In genomic region chr4:8315343-8316250, GRCh38 we compare ENCODE assay signal across 8 cellular contexts. TPM values are rescaled to one million over a fixed set of nuclear protein-coding genes. Genes with fewer than 3 reads are reported as not detected.
DNase-seq lines count a peak whose midpoint lies in the region; ATAC-seq and TF ChIP-seq lines count a peak whose summit lies in the region.

No MANE protein-coding gene starts in this region.

- no peak for TF ChIP-seq POLR2A in uterus (IDR thresholded peaks at IDR 0.05)

- peak overlapping the region; percentile 48 to 53 for H3K27ac ChIP-seq in uterus

- no peaks in the 10 kb centered on the region for H3K36me3 ChIP-seq in uterus

- no peak overlapping the region for H3K4me3 ChIP-seq in uterus

- no peak overlapping the region for H3K27ac Mint-ChIP-seq in activated T-helper 1 cell treated with anti-CD3 and anti-CD28 coated beads, Interleukin-12 subunit alpha, Interleukin-12 subunit beta, Interleukin-2, Interleukin-4 antibody, amounts not matched to agents 30 ng/mL and 10 ng/mL and 1 ng/mL, durations not matched to agents 14 hours and 24 hours and 36 hours

- ATAC-seq in GM19395 (IDR thresholded peaks at IDR 0.05; ENCODE audit: unreplicated experiment): no peak

- H3K27me3 Mint-ChIP-seq in activated T-helper 1 cell treated with anti-CD3 and anti-CD28 coated beads, Interleukin-12 subunit alpha, Interleukin-12 subunit beta, Interleukin-2, Interleukin-4 antibody, amounts not matched to agents 30 ng/mL and 10 ng/mL and 1 ng/mL, durations not matched to agents 14 hours and 24 hours and 36 hours (ENCODE audit: insufficient read depth): peaks cover 8% of the 10 kb centered on the region

- no peaks in the 10 kb centered on the region for H3K27me3 ChIP-seq in uterus

- intact Hi-C loops in uterus (cut with DNase I; ENCODE audit: low total_unique reads): no loop called here
- intact Hi-C loops in activated T-helper 1 cell treated with anti-CD3 and anti-CD28 coated beads, Interleukin-12 subunit alpha, Interleukin-12 subunit beta, Interleukin-2, Interleukin-4 antibody, amounts not matched to agents 30 ng/mL and 10 ng/mL and 1 ng/mL, durations not matched to agents 14 hours and 24 hours and 36 hours (cut with micrococcal nuclease): no loop called here

- H3K4me3 Mint-ChIP-seq in activated T-helper 1 cell treated with anti-CD3 and anti-CD28 coated beads, Interleukin-12 subunit alpha, Interleukin-12 subunit beta, Interleukin-2, Interleukin-4 antibody, amounts not matched to agents 30 ng/mL and 10 ng/mL and 1 ng/mL, durations not matched to agents 14 hours and 24 hours and 36 hours: no peak overlapping the region

- DNase-seq in DMS79 (lab: John Stamatoyannopoulos, UW) (peak; percentile 47), NCI-H1694 treated with DMSO at 0.1 percent for 48 hours (lab: John Stamatoyannopoulos, UW) (peak; percentile 35), brain pericyte (ENCODE audit: low read depth, low spot score) (peak; percentile 53), left kidney (ENCODE audit: low read depth, low spot score) (peak; percentile 95), uterus (peak; percentile 67 to 73), D341Med (ENCODE audit: low spot score) (no peak)
- DNase-seq in activated T-helper 1 cell treated with anti-CD3 and anti-CD28 coated beads, Interleukin-12 subunit alpha, Interleukin-12 subunit beta, Interleukin-2, Interleukin-4 antibody, amounts not matched to agents 30 ng/mL and 10 ng/mL and 1 ng/mL, durations not matched to agents 14 hours and 24 hours and 36 hours (ENCODE audit: low spot score): no peak

- H3K36me3 Mint-ChIP-seq in activated T-helper 1 cell treated with anti-CD3 and anti-CD28 coated beads, Interleukin-12 subunit alpha, Interleukin-12 subunit beta, Interleukin-2, Interleukin-4 antibody, amounts not matched to agents 30 ng/mL and 10 ng/mL and 1 ng/mL, durations not matched to agents 14 hours and 24 hours and 36 hours (ENCODE audit: low read depth): no peaks in the 10 kb centered on the region

- TF ChIP-seq CTCF in uterus (IDR thresholded peaks at IDR 0.05): no peak

- no peaks in the 10 kb centered on the region for H3K9me3 Mint-ChIP-seq in activated T-helper 1 cell treated with anti-CD3 and anti-CD28 coated beads, Interleukin-12 subunit alpha, Interleukin-12 subunit beta, Interleukin-2, Interleukin-4 antibody, amounts not matched to agents 30 ng/mL and 10 ng/mL and 1 ng/mL, durations not matched to agents 14 hours and 24 hours and 36 hours

- peaks cover 0 to 4% of the 10 kb centered on the region in 2 donors for H3K4me1 ChIP-seq in uterus

- no peaks in the 10 kb centered on the region for H3K4me1 Mint-ChIP-seq in activated T-helper 1 cell treated with anti-CD3 and anti-CD28 coated beads, Interleukin-12 subunit alpha, Interleukin-12 subunit beta, Interleukin-2, Interleukin-4 antibody, amounts not matched to agents 30 ng/mL and 10 ng/mL and 1 ng/mL, durations not matched to agents 14 hours and 24 hours and 36 hours (ENCODE audit: low read depth)

- no peaks in the 10 kb centered on the region for H3K9me3 ChIP-seq in uterus

RNA-seq across cellular contexts. Expression of gene HTRA3, which starts 46.0 kb away (rescaled TPM):
- 10 to 100 TPM; 22.8 to 65.3 (median 29.5) TPM for total RNA-seq in uterus
- total RNA-seq in activated T-helper 1 cell treated with anti-CD3 and anti-CD28 coated beads, Interleukin-12 subunit alpha, Interleukin-12 subunit beta, Interleukin-2, Interleukin-4 antibody, amounts not matched to agents 30 ng/mL and 10 ng/mL and 1 ng/mL, durations not matched to agents 14 hours and 24 hours and 36 hours: not detected in 2 replicates

Comparison
In these comparisons a context has a peak if more than half of its experiments do, and no peak if none do; other contexts are left out.
1. DNase-seq: peak in DMS79 (single experiment), NCI-H1694 treated with DMSO at 0.1 percent for 48 hours (single experiment), brain pericyte (single experiment), left kidney (single experiment) and uterus (2 of 2); none in activated T-helper 1 cell treated with anti-CD3 and anti-CD28 coated beads, Interleukin-12 subunit alpha, Interleukin-12 subunit beta, Interleukin-2, Interleukin-4 antibody, amounts not matched to agents 30 ng/mL and 10 ng/mL and 1 ng/mL, durations not matched to agents 14 hours and 24 hours and 36 hours (single experiment) and D341Med (single experiment).
2. RNA of gene HTRA3, which starts 46.0 kb away (total RNA-seq): 22.8 to 65.3 TPM in uterus; not detected in activated T-helper 1 cell treated with anti-CD3 and anti-CD28 coated beads, Interleukin-12 subunit alpha, Interleukin-12 subunit beta, Interleukin-2, Interleukin-4 antibody, amounts not matched to agents 30 ng/mL and 10 ng/mL and 1 ng/mL, durations not matched to agents 14 hours and 24 hours and 36 hours; every median in the first group is over 10 times any median in the second.